ENCODE assay signal across 1 cellular context in the genomic region with DNA sequence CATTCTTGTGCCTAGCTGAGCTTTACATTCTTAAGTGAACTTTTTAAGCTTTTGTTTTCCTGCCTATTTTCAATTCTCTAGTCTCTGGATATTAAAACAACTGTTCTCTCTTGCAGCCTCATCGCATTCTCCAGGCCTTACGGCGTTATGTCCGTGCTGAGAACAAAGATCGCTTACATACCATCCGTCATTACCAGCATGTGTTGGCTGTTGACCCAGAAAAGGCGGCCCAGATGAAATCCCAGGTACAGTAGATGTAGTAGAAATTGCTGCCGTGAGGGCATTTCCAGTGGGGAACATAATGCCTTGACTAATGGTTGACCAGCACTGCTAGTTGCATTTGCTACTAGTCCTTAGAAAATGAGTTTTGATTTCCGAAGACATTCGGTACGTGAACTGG.
TF ChIP-seq lines count a peak whose summit lies in the region.

No MANE protein-coding gene starts in this region.

TF ChIP-seq in HepG2, 621 proteins besides CTCF, POLR2A, EP300 and RAD21 (continues in another document):
- TF ChIP-seq, protein P1, sequence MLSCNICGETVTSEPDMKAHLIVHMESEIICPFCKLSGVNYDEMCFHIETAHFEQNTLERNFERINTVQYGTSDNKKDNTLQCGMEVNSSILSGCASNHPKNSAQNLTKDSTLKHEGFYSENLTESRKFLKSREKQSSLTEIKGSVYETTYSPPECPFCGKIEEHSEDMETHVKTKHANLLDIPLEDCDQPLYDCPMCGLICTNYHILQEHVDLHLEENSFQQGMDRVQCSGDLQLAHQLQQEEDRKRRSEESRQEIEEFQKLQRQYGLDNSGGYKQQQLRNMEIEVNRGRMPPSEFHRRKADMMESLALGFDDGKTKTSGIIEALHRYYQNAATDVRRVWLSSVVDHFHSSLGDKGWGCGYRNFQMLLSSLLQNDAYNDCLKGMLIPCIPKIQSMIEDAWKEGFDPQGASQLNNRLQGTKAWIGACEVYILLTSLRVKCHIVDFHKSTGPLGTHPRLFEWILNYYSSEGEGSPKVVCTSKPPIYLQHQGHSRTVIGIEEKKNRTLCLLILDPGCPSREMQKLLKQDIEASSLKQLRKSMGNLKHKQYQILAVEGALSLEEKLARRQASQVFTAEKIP (CRISPR knock-in tag; IDR thresholded peaks at IDR 0.05; ENCODE audit: borderline replicate concordance): no peak
- TF ChIP-seq HDAC1 (CRISPR knock-in tag; IDR thresholded peaks at IDR 0.05): 0 out of 2 replicates have a peak, but pooled peaks have one; percentile 18
- TF ChIP-seq, protein P2, sequence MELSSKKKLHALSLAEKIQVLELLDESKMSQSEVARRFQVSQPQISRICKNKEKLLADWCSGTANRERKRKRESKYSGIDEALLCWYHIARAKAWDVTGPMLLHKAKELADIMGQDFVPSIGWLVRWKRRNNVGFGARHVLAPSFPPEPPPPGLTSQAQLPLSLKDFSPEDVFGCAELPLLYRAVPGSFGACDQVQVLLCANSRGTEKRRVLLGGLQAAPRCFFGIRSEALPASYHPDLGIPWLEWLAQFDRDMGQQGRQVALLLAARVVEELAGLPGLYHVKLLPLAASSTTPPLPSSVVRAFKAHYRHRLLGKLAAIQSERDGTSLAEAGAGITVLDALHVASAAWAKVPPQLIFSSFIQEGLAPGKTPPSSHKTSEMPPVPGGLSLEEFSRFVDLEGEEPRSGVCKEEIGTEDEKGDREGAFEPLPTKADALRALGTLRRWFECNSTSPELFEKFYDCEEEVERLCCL (CRISPR knock-in tag; IDR thresholded peaks at IDR 0.05; ENCODE audit: borderline replicate concordance): no peak
- no peak for TF ChIP-seq HMGA1 (CRISPR knock-in tag; conservative IDR thresholded peaks at IDR 0.05)
- no peak for TF ChIP-seq ZC3H13 (CRISPR knock-in tag; IDR thresholded peaks at IDR 0.05)
- TF ChIP-seq, protein P3, sequence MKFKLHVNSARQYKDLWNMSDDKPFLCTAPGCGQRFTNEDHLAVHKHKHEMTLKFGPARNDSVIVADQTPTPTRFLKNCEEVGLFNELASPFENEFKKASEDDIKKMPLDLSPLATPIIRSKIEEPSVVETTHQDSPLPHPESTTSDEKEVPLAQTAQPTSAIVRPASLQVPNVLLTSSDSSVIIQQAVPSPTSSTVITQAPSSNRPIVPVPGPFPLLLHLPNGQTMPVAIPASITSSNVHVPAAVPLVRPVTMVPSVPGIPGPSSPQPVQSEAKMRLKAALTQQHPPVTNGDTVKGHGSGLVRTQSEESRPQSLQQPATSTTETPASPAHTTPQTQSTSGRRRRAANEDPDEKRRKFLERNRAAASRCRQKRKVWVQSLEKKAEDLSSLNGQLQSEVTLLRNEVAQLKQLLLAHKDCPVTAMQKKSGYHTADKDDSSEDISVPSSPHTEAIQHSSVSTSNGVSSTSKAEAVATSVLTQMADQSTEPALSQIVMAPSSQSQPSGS (CRISPR knock-in tag; IDR thresholded peaks at IDR 0.05): peak; percentile 46; the same call in 1 of the 2 replicates
- TF ChIP-seq TRAFD1 (CRISPR knock-in tag; IDR thresholded peaks at IDR 0.05; ENCODE audit: borderline replicate concordance): no peak
- TF ChIP-seq, protein P4, sequence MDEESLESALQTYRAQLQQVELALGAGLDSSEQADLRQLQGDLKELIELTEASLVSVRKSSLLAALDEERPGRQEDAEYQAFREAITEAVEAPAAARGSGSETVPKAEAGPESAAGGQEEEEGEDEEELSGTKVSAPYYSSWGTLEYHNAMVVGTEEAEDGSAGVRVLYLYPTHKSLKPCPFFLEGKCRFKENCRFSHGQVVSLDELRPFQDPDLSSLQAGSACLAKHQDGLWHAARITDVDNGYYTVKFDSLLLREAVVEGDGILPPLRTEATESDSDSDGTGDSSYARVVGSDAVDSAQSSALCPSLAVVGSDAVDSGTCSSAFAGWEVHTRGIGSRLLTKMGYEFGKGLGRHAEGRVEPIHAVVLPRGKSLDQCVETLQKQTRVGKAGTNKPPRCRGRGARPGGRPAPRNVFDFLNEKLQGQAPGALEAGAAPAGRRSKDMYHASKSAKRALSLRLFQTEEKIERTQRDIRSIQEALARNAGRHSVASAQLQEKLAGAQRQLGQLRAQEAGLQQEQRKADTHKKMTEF (CRISPR knock-in tag; IDR thresholded peaks at IDR 0.05): no peak
- 0 out of 2 replicates have a peak, but pooled peaks have one; percentile 49 for TF ChIP-seq MIXL1 (CRISPR knock-in tag; IDR thresholded peaks at IDR 0.05)
- no peak for TF ChIP-seq PLRG1 (conservative IDR thresholded peaks at IDR 0.05)
- peak; percentile 48; the same call in 1 of the 2 replicates for TF ChIP-seq ZFX (CRISPR knock-in tag; IDR thresholded peaks at IDR 0.05; ENCODE audit: low read depth)
- no peak for TF ChIP-seq ZNF792 (CRISPR knock-in tag; IDR thresholded peaks at IDR 0.05)
- no peak for TF ChIP-seq KDM5A (IDR thresholded peaks at IDR 0.05; ENCODE audit: borderline replicate concordance, low read length)
- 0 out of 2 replicates have a peak, but pooled peaks have one; percentile 12 for TF ChIP-seq MAFF (IDR thresholded peaks at IDR 0.05; ENCODE audit: low read depth, low read length)
- TF ChIP-seq ZNF775 (CRISPR knock-in tag; IDR thresholded peaks at IDR 0.05; ENCODE audit: borderline replicate concordance): no peak
- TF ChIP-seq ZHX1 (CRISPR knock-in tag; IDR thresholded peaks at IDR 0.05; ENCODE audit: low read depth): no peak
- no peak for TF ChIP-seq ZNF589 (CRISPR knock-in tag; conservative IDR thresholded peaks at IDR 0.05)
- TF ChIP-seq, protein P5, sequence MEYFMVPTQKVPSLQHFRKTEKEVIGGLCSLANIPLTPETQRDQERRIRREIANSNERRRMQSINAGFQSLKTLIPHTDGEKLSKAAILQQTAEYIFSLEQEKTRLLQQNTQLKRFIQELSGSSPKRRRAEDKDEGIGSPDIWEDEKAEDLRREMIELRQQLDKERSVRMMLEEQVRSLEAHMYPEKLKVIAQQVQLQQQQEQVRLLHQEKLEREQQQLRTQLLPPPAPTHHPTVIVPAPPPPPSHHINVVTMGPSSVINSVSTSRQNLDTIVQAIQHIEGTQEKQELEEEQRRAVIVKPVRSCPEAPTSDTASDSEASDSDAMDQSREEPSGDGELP (IDR thresholded peaks at IDR 0.05; ENCODE audit: borderline replicate concordance, low read depth): peak; percentile 61; the same call in 1 of the 2 replicates
- TF ChIP-seq MYC (CRISPR knock-in tag; IDR thresholded peaks at IDR 0.05; ENCODE audit: borderline replicate concordance): peak; percentile 41; the same call in 1 of the 2 replicates
- TF ChIP-seq TEAD3 (CRISPR knock-in tag; optimal IDR thresholded peaks at IDR 0.05; ENCODE audit: borderline replicate concordance): peak; percentile 94
- TF ChIP-seq, protein P6, sequence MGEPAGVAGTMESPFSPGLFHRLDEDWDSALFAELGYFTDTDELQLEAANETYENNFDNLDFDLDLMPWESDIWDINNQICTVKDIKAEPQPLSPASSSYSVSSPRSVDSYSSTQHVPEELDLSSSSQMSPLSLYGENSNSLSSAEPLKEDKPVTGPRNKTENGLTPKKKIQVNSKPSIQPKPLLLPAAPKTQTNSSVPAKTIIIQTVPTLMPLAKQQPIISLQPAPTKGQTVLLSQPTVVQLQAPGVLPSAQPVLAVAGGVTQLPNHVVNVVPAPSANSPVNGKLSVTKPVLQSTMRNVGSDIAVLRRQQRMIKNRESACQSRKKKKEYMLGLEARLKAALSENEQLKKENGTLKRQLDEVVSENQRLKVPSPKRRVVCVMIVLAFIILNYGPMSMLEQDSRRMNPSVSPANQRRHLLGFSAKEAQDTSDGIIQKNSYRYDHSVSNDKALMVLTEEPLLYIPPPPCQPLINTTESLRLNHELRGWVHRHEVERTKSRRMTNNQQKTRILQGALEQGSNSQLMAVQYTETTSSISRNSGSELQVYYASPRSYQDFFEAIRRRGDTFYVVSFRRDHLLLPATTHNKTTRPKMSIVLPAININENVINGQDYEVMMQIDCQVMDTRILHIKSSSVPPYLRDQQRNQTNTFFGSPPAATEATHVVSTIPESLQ (CRISPR knock-in tag; conservative IDR thresholded peaks at IDR 0.05): no peak
- peak; percentile 48; the same call in 1 of the 2 replicates for TF ChIP-seq FOXP4 (CRISPR knock-in tag; IDR thresholded peaks at IDR 0.05)
- TF ChIP-seq RBM22 (optimal IDR thresholded peaks at IDR 0.05; ENCODE audit: low read length): peak; percentile 44
- TF ChIP-seq DNMT1 (CRISPR knock-in tag; IDR thresholded peaks at IDR 0.05): no peak
- TF ChIP-seq, protein P7, sequence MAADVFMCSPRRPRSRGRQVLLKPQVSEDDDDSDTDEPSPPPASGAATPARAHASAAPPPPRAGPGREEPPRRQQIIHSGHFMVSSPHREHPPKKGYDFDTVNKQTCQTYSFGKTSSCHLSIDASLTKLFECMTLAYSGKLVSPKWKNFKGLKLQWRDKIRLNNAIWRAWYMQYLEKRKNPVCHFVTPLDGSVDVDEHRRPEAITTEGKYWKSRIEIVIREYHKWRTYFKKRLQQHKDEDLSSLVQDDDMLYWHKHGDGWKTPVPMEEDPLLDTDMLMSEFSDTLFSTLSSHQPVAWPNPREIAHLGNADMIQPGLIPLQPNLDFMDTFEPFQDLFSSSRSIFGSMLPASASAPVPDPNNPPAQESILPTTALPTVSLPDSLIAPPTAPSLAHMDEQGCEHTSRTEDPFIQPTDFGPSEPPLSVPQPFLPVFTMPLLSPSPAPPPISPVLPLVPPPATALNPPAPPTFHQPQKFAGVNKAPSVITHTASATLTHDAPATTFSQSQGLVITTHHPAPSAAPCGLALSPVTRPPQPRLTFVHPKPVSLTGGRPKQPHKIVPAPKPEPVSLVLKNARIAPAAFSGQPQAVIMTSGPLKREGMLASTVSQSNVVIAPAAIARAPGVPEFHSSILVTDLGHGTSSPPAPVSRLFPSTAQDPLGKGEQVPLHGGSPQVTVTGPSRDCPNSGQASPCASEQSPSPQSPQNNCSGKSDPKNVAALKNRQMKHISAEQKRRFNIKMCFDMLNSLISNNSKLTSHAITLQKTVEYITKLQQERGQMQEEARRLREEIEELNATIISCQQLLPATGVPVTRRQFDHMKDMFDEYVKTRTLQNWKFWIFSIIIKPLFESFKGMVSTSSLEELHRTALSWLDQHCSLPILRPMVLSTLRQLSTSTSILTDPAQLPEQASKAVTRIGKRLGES (CRISPR knock-in tag; IDR thresholded peaks at IDR 0.05; ENCODE audit: borderline replicate concordance): no peak
- TF ChIP-seq PRDM10 (CRISPR knock-in tag; IDR thresholded peaks at IDR 0.05; ENCODE audit: low read depth): peak; percentile 38; the same call in 1 of the 2 replicates
- no peak for TF ChIP-seq ZNF431 (CRISPR knock-in tag; IDR thresholded peaks at IDR 0.05; ENCODE audit: borderline replicate concordance, low read depth)
